Comparison of ENCODE assay signal across 37 cellular contexts in genomic region chr2:142777742-142778141, GRCh38.
"Had no signal": no experiment of that assay in that cellular context is flagged by ENCODE, and none has a peak within 500 bp of the region (broad histone marks: within the 10 kb centered on the region; RNA-seq: fewer than 3 reads in every experiment).

No MANE protein-coding gene starts in this region.

- H3K27me3 Mint-ChIP-seq: activated CD4-positive, alpha-beta memory T cell treated with anti-CD3 and anti-CD28 coated beads, Interleukin-2, amount 10 ng/mL, durations not matched to agents 7 days and 5 days; activated CD4-positive, alpha-beta T cell treated with anti-CD3 and anti-CD28 coated beads for 36 hours; activated CD4-positive, alpha-beta T cell treated with anti-CD3 and anti-CD28 coated beads, Interleukin-2, amount 10 ng/mL, durations not matched to agents 7 days and 5 days; activated CD8-positive, alpha-beta memory T cell treated with anti-CD3 and anti-CD28 coated beads, Interleukin-2, amount 10 ng/mL, durations not matched to agents 7 days and 5 days; activated naive CD4-positive, alpha-beta T cell treated with anti-CD3 and anti-CD28 coated beads, Interleukin-2, amount 10 ng/mL, durations not matched to agents 7 days and 5 days; activated naive CD4-positive, alpha-beta T cell treated with anti-CD3 and anti-CD28 coated beads, Interleukin-2, amount 50 U/mL, for 24 hours; activated naive CD8-positive, alpha-beta T cell; activated naive CD8-positive, alpha-beta T cell treated with anti-CD3 and anti-CD28 coated beads, Interleukin-2, amount 10 ng/mL, durations not matched to agents 7 days and 5 days; activated naive CD8-positive, alpha-beta T cell treated with anti-CD3 and anti-CD28 coated beads, Interleukin-2, amount 50 U/mL, for 24 hours; activated T-cell treated with anti-CD3 and anti-CD28 coated beads, Interleukin-2, amount 50 U/mL, for 24 hours; central memory CD8-positive, alpha-beta T cell had no signal

- H3K4me3 Mint-ChIP-seq: activated CD4-positive, alpha-beta memory T cell treated with anti-CD3 and anti-CD28 coated beads, Interleukin-2, amount 10 ng/mL, durations not matched to agents 7 days and 5 days; activated CD4-positive, alpha-beta T cell treated with anti-CD3 and anti-CD28 coated beads for 36 hours; activated CD4-positive, alpha-beta T cell treated with anti-CD3 and anti-CD28 coated beads, Interleukin-2, amount 10 ng/mL, durations not matched to agents 7 days and 5 days; activated CD8-positive, alpha-beta memory T cell treated with anti-CD3 and anti-CD28 coated beads, Interleukin-2, amount 10 ng/mL, durations not matched to agents 7 days and 5 days; activated CD8-positive, alpha-beta T cell treated with anti-CD3 and anti-CD28 coated beads, Interleukin-2, amount 10 ng/mL, durations not matched to agents 7 days and 5 days; activated naive CD4-positive, alpha-beta T cell treated with anti-CD3 and anti-CD28 coated beads, Interleukin-2, amount 10 ng/mL, durations not matched to agents 7 days and 5 days; activated naive CD4-positive, alpha-beta T cell treated with anti-CD3 and anti-CD28 coated beads, Interleukin-2, amount 50 U/mL, for 24 hours; activated naive CD8-positive, alpha-beta T cell; activated naive CD8-positive, alpha-beta T cell treated with anti-CD3 and anti-CD28 coated beads, Interleukin-2, amount 10 ng/mL, durations not matched to agents 7 days and 5 days; activated naive CD8-positive, alpha-beta T cell treated with anti-CD3 and anti-CD28 coated beads, Interleukin-2, amount 50 U/mL, for 24 hours; activated T-cell treated with anti-CD3 and anti-CD28 coated beads, Interleukin-2, amount 50 U/mL, for 24 hours; brain; central memory CD8-positive, alpha-beta T cell; T-helper 1 cell treated with Interleukin-12 subunit alpha and Interleukin-12 subunit beta and Interleukin-4 antibody, amounts not matched to agents 30 μg/mL and 1 μg/mL, for 36 hours; T-helper 2 cell treated with Interferon-gamma antibody and Interleukin-4, amounts not matched to agents 5 μg/mL and 100 μg/mL, for 36 hours had no signal

- ATAC-seq: activated CD4-positive, alpha-beta T cell treated with anti-CD3 and anti-CD28 coated beads for 36 hours; activated CD4-positive, CD25-positive, alpha-beta regulatory T cell treated with anti-CD3 and anti-CD28 coated beads, Interleukin-2, amount 50 U/mL, for 24 hours; activated CD8-positive, alpha-beta memory T cell treated with anti-CD3 and anti-CD28 coated beads, Interleukin-2, amount 10 ng/mL, durations not matched to agents 7 days and 5 days; activated CD8-positive, alpha-beta T cell treated with anti-CD3 and anti-CD28 coated beads, Interleukin-2, amount 10 ng/mL, durations not matched to agents 7 days and 5 days; activated naive CD8-positive, alpha-beta T cell treated with anti-CD3 and anti-CD28 coated beads, Interleukin-2, amount 50 U/mL, for 24 hours had no signal

- H3K27ac Mint-ChIP-seq: activated CD4-positive, alpha-beta memory T cell treated with anti-CD3 and anti-CD28 coated beads, Interleukin-2, amount 10 ng/mL, durations not matched to agents 7 days and 5 days; activated CD4-positive, alpha-beta T cell treated with anti-CD3 and anti-CD28 coated beads for 36 hours; activated CD4-positive, alpha-beta T cell treated with anti-CD3 and anti-CD28 coated beads, Interleukin-2, amount 10 ng/mL, durations not matched to agents 7 days and 5 days; activated CD8-positive, alpha-beta memory T cell treated with anti-CD3 and anti-CD28 coated beads, Interleukin-2, amount 10 ng/mL, durations not matched to agents 7 days and 5 days; activated CD8-positive, alpha-beta T cell treated with anti-CD3 and anti-CD28 coated beads, Interleukin-2, amount 10 ng/mL, durations not matched to agents 7 days and 5 days; activated naive CD4-positive, alpha-beta T cell treated with anti-CD3 and anti-CD28 coated beads, Interleukin-2, amount 10 ng/mL, durations not matched to agents 7 days and 5 days; activated naive CD4-positive, alpha-beta T cell treated with anti-CD3 and anti-CD28 coated beads, Interleukin-2, amount 50 U/mL, for 24 hours; activated naive CD8-positive, alpha-beta T cell; activated naive CD8-positive, alpha-beta T cell treated with anti-CD3 and anti-CD28 coated beads, Interleukin-2, amount 10 ng/mL, durations not matched to agents 7 days and 5 days; activated naive CD8-positive, alpha-beta T cell treated with anti-CD3 and anti-CD28 coated beads, Interleukin-2, amount 50 U/mL, for 24 hours; activated T-cell treated with anti-CD3 and anti-CD28 coated beads, Interleukin-2, amount 50 U/mL, for 24 hours; activated T-helper 2 cell treated with anti-CD3 and anti-CD28 coated beads, Interferon-gamma antibody, Interleukin-2, Interleukin-4, amounts not matched to agents 10 μg/mL and 5 μg/mL and 100 μg/mL, durations not matched to agents 14 hours and 24 hours and 36 hours; brain; T-helper 1 cell treated with Interleukin-12 subunit alpha and Interleukin-12 subunit beta and Interleukin-4 antibody, amounts not matched to agents 30 μg/mL and 1 μg/mL, for 36 hours; T-helper 2 cell treated with Interferon-gamma antibody and Interleukin-4, amounts not matched to agents 5 μg/mL and 100 μg/mL, for 36 hours had no signal

- H3K4me1 Mint-ChIP-seq: activated CD4-positive, alpha-beta memory T cell treated with anti-CD3 and anti-CD28 coated beads, Interleukin-2, amount 10 ng/mL, durations not matched to agents 7 days and 5 days; activated CD4-positive, alpha-beta T cell treated with anti-CD3 and anti-CD28 coated beads for 36 hours; activated CD4-positive, alpha-beta T cell treated with anti-CD3 and anti-CD28 coated beads, Interleukin-2, amount 10 ng/mL, durations not matched to agents 7 days and 5 days; activated CD8-positive, alpha-beta memory T cell treated with anti-CD3 and anti-CD28 coated beads, Interleukin-2, amount 10 ng/mL, durations not matched to agents 7 days and 5 days; activated naive CD4-positive, alpha-beta T cell treated with anti-CD3 and anti-CD28 coated beads, Interleukin-2, amount 10 ng/mL, durations not matched to agents 7 days and 5 days; activated naive CD4-positive, alpha-beta T cell treated with anti-CD3 and anti-CD28 coated beads, Interleukin-2, amount 50 U/mL, for 24 hours; activated naive CD8-positive, alpha-beta T cell treated with anti-CD3 and anti-CD28 coated beads, Interleukin-2, amount 10 ng/mL, durations not matched to agents 7 days and 5 days; activated naive CD8-positive, alpha-beta T cell treated with anti-CD3 and anti-CD28 coated beads, Interleukin-2, amount 50 U/mL, for 24 hours; brain; central memory CD8-positive, alpha-beta T cell had no signal

- H3K9me3 ChIP-seq: ascending aorta had no signal

- H3K4me1 ChIP-seq: ascending aorta had no signal

- H3K36me3 ChIP-seq: ascending aorta, cardiac muscle cell had no signal

- H3K9me3 Mint-ChIP-seq: activated CD4-positive, alpha-beta memory T cell treated with anti-CD3 and anti-CD28 coated beads, Interleukin-2, amount 10 ng/mL, durations not matched to agents 7 days and 5 days; activated CD4-positive, alpha-beta T cell treated with anti-CD3 and anti-CD28 coated beads, Interleukin-2, amount 10 ng/mL, durations not matched to agents 7 days and 5 days; activated naive CD4-positive, alpha-beta T cell treated with anti-CD3 and anti-CD28 coated beads, Interleukin-2, amount 10 ng/mL, durations not matched to agents 7 days and 5 days; activated naive CD8-positive, alpha-beta T cell treated with anti-CD3 and anti-CD28 coated beads, Interleukin-2, amount 10 ng/mL, durations not matched to agents 7 days and 5 days; activated T-helper 2 cell treated with anti-CD3 and anti-CD28 coated beads, Interferon-gamma antibody, Interleukin-2, Interleukin-4, amounts not matched to agents 10 μg/mL and 5 μg/mL and 100 μg/mL, durations not matched to agents 14 hours and 24 hours and 36 hours; T-helper 1 cell treated with Interleukin-12 subunit alpha and Interleukin-12 subunit beta and Interleukin-4 antibody, amounts not matched to agents 30 μg/mL and 1 μg/mL, for 36 hours had no signal

- H3K4me3 ChIP-seq: ascending aorta, cardiac muscle cell had no signal

- H3K27me3 ChIP-seq: ascending aorta, cardiac muscle cell had no signal

- H3K36me3 Mint-ChIP-seq: activated CD8-positive, alpha-beta memory T cell treated with anti-CD3 and anti-CD28 coated beads, Interleukin-2, amount 10 ng/mL, durations not matched to agents 7 days and 5 days; activated naive CD4-positive, alpha-beta T cell treated with anti-CD3 and anti-CD28 coated beads, Interleukin-2, amount 10 ng/mL, durations not matched to agents 7 days and 5 days; activated naive CD4-positive, alpha-beta T cell treated with anti-CD3 and anti-CD28 coated beads, Interleukin-2, amount 50 U/mL, for 24 hours; activated naive CD8-positive, alpha-beta T cell; activated naive CD8-positive, alpha-beta T cell treated with anti-CD3 and anti-CD28 coated beads, Interleukin-2, amount 10 ng/mL, durations not matched to agents 7 days and 5 days; brain had no signal

- H3K27ac ChIP-seq: ascending aorta, cardiac muscle cell, VCaP had no signal

- DNase-seq: activated CD4-positive, alpha-beta memory T cell treated with anti-CD3 and anti-CD28 coated beads, Interleukin-2, amount 10 ng/mL, durations not matched to agents 7 days and 5 days; activated CD4-positive, alpha-beta T cell treated with anti-CD3 and anti-CD28 coated beads for 1 hour; activated CD4-positive, alpha-beta T cell treated with anti-CD3 and anti-CD28 coated beads for 36 hours; activated CD4-positive, alpha-beta T cell treated with anti-CD3 and anti-CD28 coated beads for 48 hours; activated CD4-positive, alpha-beta T cell treated with anti-CD3 and anti-CD28 coated beads, Interleukin-2, amount 10 ng/mL, durations not matched to agents 7 days and 5 days; activated CD4-positive, alpha-beta T cell treated with anti-CD3 and anti-CD28 coated beads, Interleukin-2, amount 50 U/mL, for 48 hours; activated CD4-positive, CD25-positive, alpha-beta regulatory T cell; activated CD8-positive, alpha-beta memory T cell treated with anti-CD3 and anti-CD28 coated beads for 24 hours; activated CD8-positive, alpha-beta memory T cell treated with anti-CD3 and anti-CD28 coated beads, Interleukin-2, amount 10 ng/mL, durations not matched to agents 7 days and 5 days; activated CD8-positive, alpha-beta memory T cell treated with anti-CD3 and anti-CD28 coated beads, Interleukin-2, amount 50 U/mL, for 48 hours; activated CD8-positive, alpha-beta T cell treated with anti-CD3 and anti-CD28 coated beads, Interleukin-2, amount 10 ng/mL, durations not matched to agents 7 days and 5 days; activated effector memory CD4-positive, alpha-beta T cell treated with Interleukin-2 at 50 U/mL for 16 hours; activated gamma-delta T cell; activated naive CD4-positive, alpha-beta T cell treated with anti-CD3 and anti-CD28 coated beads, Interleukin-2, amount 10 ng/mL, durations not matched to agents 7 days and 5 days; activated naive CD4-positive, alpha-beta T cell treated with Interleukin-2 at 50 U/mL for 16 hours; activated naive CD8-positive, alpha-beta T cell treated with anti-CD3 and anti-CD28 coated beads, Interleukin-2, amount 10 ng/mL, durations not matched to agents 7 days and 5 days; activated naive CD8-positive, alpha-beta T cell treated with anti-CD3 and anti-CD28 coated beads, Interleukin-2, amount 50 U/mL, for 24 hours; activated T-cell treated with anti-CD3 and anti-CD28 coated beads, Interleukin-2, amount 50 U/mL, for 24 hours; activated T-cell treated with anti-CD3 and anti-CD28 coated beads, Interleukin-2, amount 50 U/mL, for 48 hours; amygdala; anterior cingulate cortex; caudate nucleus; cerebellar nuclear complex; T-helper 1 cell; T-helper 2 cell; T-helper 9 cell had no signal
